ENCODE assay signal across 28 cellular contexts in genomic region chr21:32320059-32320458, GRCh38. TPM values are rescaled to one million over a fixed set of nuclear protein-coding genes. Genes with fewer than 3 reads are reported as not detected.
A peak's percentile ranks its signal among the peaks of the same experiment; 100 is the strongest.
DNase-seq lines count a peak whose midpoint lies in the region; ATAC-seq and TF ChIP-seq lines count a peak whose summit lies in the region.
"Had no signal": no experiment of that assay in that cellular context is flagged by ENCODE, and none has a peak within 500 bp of the region (broad histone marks: within the 10 kb centered on the region; RNA-seq: fewer than 3 reads in every experiment).

No MANE protein-coding gene starts in this region.

- H3K4me3 ChIP-seq in endodermal cell (ENCODE audit: low read length) = no peak overlapping the region
- H3K4me3 ChIP-seq: BLaER1, GM23248 had no signal

- TF ChIP-seq CTCF in endodermal cell (conservative IDR thresholded peaks at IDR 0.05) (no peak), progenitor cell of endocrine pancreas (IDR thresholded peaks at IDR 0.05; ENCODE audit: unreplicated experiment) (no peak)

- peaks cover 97% of the 10 kb centered on the region for H3K36me3 Mint-ChIP-seq in activated T-cell treated with anti-CD3 and anti-CD28 coated beads, Interleukin-2, amount 50 U/mL, for 24 hours (ENCODE audit: low read depth)
- peaks cover 7% of the 10 kb centered on the region for H3K36me3 Mint-ChIP-seq in T-helper 17 cell (ENCODE audit: low read depth)
- H3K36me3 Mint-ChIP-seq in endodermal cell (ENCODE audit: low read depth) = peaks cover 77% of the 10 kb centered on the region
- peaks cover 12% of the 10 kb centered on the region for H3K36me3 Mint-ChIP-seq in progenitor cell of endocrine pancreas (ENCODE audit: insufficient read depth)
- H3K36me3 Mint-ChIP-seq in activated naive CD8-positive, alpha-beta T cell treated with anti-CD3 and anti-CD28 coated beads for 36 hours = peaks cover 15% of the 10 kb centered on the region

- no peaks in the 10 kb centered on the region for H3K27me3 ChIP-seq in endodermal cell (ENCODE audit: control insufficient read depth, insufficient read depth, low read length, poor library complexity, severe bottlenecking)
- H3K27me3 ChIP-seq: BLaER1 had no signal

- H3K9me3 ChIP-seq in T-helper 17 cell (ENCODE audit: control insufficient read depth, low read length, poor library complexity, severe bottlenecking) (no peaks in the 10 kb centered on the region), endodermal cell (ENCODE audit: control insufficient read depth, low read length) (no peaks in the 10 kb centered on the region)
- H3K9me3 ChIP-seq: BLaER1 had no signal

- no peak overlapping the region for H3K4me3 Mint-ChIP-seq in activated T-cell treated with anti-CD3 and anti-CD28 coated beads, Interleukin-2, amount 50 U/mL, for 24 hours
- H3K4me3 Mint-ChIP-seq in T-helper 17 cell = no peak overlapping the region
- no peak overlapping the region for H3K4me3 Mint-ChIP-seq in endodermal cell
- no peak overlapping the region for H3K4me3 Mint-ChIP-seq in progenitor cell of endocrine pancreas (ENCODE audit: low read depth)
- H3K4me3 Mint-ChIP-seq in activated naive CD8-positive, alpha-beta T cell treated with anti-CD3 and anti-CD28 coated beads for 36 hours = no peak overlapping the region
- H3K4me3 Mint-ChIP-seq: CD4-positive, CD25-positive, alpha-beta regulatory T cell had no signal

- peaks cover 11% of the 10 kb centered on the region for H3K4me1 ChIP-seq in endodermal cell (ENCODE audit: control insufficient read depth, insufficient read depth, low read length)
- H3K4me1 ChIP-seq: BLaER1 had no signal

- no peak for ATAC-seq in T-helper 17 cell
- ATAC-seq: Panc1 had no signal

- WGBS in endodermal cell (ENCODE audit: insufficient coverage in 1 of 2, insufficient read length in 1 of 2), 2 experiments = 83 to 94% methylated on average over 6 of the region's 6 CpGs

- no peaks in the 10 kb centered on the region for H3K9me3 Mint-ChIP-seq in activated T-cell treated with anti-CD3 and anti-CD28 coated beads, Interleukin-2, amount 50 U/mL, for 24 hours
- no peaks in the 10 kb centered on the region for H3K9me3 Mint-ChIP-seq in endodermal cell
- no peaks in the 10 kb centered on the region for H3K9me3 Mint-ChIP-seq in progenitor cell of endocrine pancreas (ENCODE audit: low read depth)
- H3K9me3 Mint-ChIP-seq in activated naive CD8-positive, alpha-beta T cell treated with anti-CD3 and anti-CD28 coated beads for 36 hours = no peaks in the 10 kb centered on the region
- H3K9me3 Mint-ChIP-seq: CD4-positive, CD25-positive, alpha-beta regulatory T cell had no signal

- peaks cover 71% of the 10 kb centered on the region for H3K36me3 ChIP-seq in endodermal cell (ENCODE audit: control insufficient read depth, insufficient read depth, low read length)

- DNase-seq in activated T-cell treated with anti-CD3 and anti-CD28 coated beads, Interleukin-2, amount 50 U/mL, for 24 hours = peak; percentile 25
- no peak for DNase-seq in activated T-cell treated with anti-CD3 and anti-CD28 coated beads, Interleukin-2, amount 50 U/mL, for 1 hour
- DNase-seq in T-helper 17 cell (no peak), endodermal cell (no peak), progenitor cell of endocrine pancreas (ENCODE audit: low spot score, unreplicated experiment) (no peak), SIG-M5 treated with dmso at 0.1 percent for 504 hours (lab: John Stamatoyannopoulos, UW; ENCODE audit: unreplicated experiment) (no peak)
- DNase-seq in activated naive CD8-positive, alpha-beta T cell treated with anti-CD3 and anti-CD28 coated beads for 36 hours = no peak
- DNase-seq: CD4-positive, CD25-positive, alpha-beta regulatory T cell; DMS53; GM23248; H7; NCI-H1048; NCI-H1436; NCI-H187; NCI-H2081 treated with DMSO at 0.1 percent for 48 hours; NCI-H2171; NCI-H226; NCI-H510A; NCI-H69; SHP77 had no signal

- H3K27ac Mint-ChIP-seq in activated T-cell treated with anti-CD3 and anti-CD28 coated beads, Interleukin-2, amount 50 U/mL, for 24 hours = peak overlapping the region; percentile 10
- H3K27ac Mint-ChIP-seq in T-helper 17 cell (peak overlapping the region; percentile 27), endodermal cell (peak overlapping the region; percentile 26), progenitor cell of endocrine pancreas (peak overlapping the region; percentile 59)
- H3K27ac Mint-ChIP-seq in activated naive CD8-positive, alpha-beta T cell treated with anti-CD3 and anti-CD28 coated beads for 36 hours = no peak overlapping the region
- H3K27ac Mint-ChIP-seq: CD4-positive, CD25-positive, alpha-beta regulatory T cell had no signal

- H3K9ac ChIP-seq in endodermal cell (ENCODE audit: extremely low read depth, low read length, poor library complexity, severe bottlenecking) = no peak overlapping the region
- H3K9ac ChIP-seq: BLaER1, GM23248 had no signal

- H3K4me1 Mint-ChIP-seq in activated T-cell treated with anti-CD3 and anti-CD28 coated beads, Interleukin-2, amount 50 U/mL, for 24 hours (ENCODE audit: low read depth) = no peaks in the 10 kb centered on the region
- H3K4me1 Mint-ChIP-seq in T-helper 17 cell = no peaks in the 10 kb centered on the region
- H3K4me1 Mint-ChIP-seq in endodermal cell = peaks cover 13% of the 10 kb centered on the region
- no peaks in the 10 kb centered on the region for H3K4me1 Mint-ChIP-seq in progenitor cell of endocrine pancreas (ENCODE audit: low read depth)
- no peaks in the 10 kb centered on the region for H3K4me1 Mint-ChIP-seq in activated naive CD8-positive, alpha-beta T cell treated with anti-CD3 and anti-CD28 coated beads for 36 hours
- H3K4me1 Mint-ChIP-seq: CD4-positive, CD25-positive, alpha-beta regulatory T cell had no signal

- peak overlapping the region; percentile 50 for H3K27ac ChIP-seq in endodermal cell (ENCODE audit: low read depth, low read length)
- H3K27ac ChIP-seq: BLaER1, GM23248, RWPE1 had no signal

- H3K27me3 Mint-ChIP-seq in activated T-cell treated with anti-CD3 and anti-CD28 coated beads, Interleukin-2, amount 50 U/mL, for 24 hours = no peaks in the 10 kb centered on the region
- H3K27me3 Mint-ChIP-seq in T-helper 17 cell = no peaks in the 10 kb centered on the region
- no peaks in the 10 kb centered on the region for H3K27me3 Mint-ChIP-seq in endodermal cell (ENCODE audit: insufficient read depth)
- no peaks in the 10 kb centered on the region for H3K27me3 Mint-ChIP-seq in progenitor cell of endocrine pancreas
- H3K27me3 Mint-ChIP-seq in activated naive CD8-positive, alpha-beta T cell treated with anti-CD3 and anti-CD28 coated beads for 36 hours = no peaks in the 10 kb centered on the region
- H3K27me3 Mint-ChIP-seq: CD4-positive, CD25-positive, alpha-beta regulatory T cell had no signal

RNA-seq across cellular contexts. Expression of gene MRAP, which starts 21.4 kb away (rescaled TPM):
- total RNA-seq in T-helper 17 cell (not detected), endodermal cell (not detected), progenitor cell of endocrine pancreas (0.89 and 1.2 TPM in 2 replicates)
- not detected for polyA plus RNA-seq in endodermal cell (2013, experiment 1 of 2)
- polyA plus RNA-seq in endodermal cell (2013, experiment 2 of 2) = not detected
- not detected for total RNA-seq in activated naive CD8-positive, alpha-beta T cell treated with anti-CD3 and anti-CD28 coated beads for 36 hours
- total RNA-seq: CD4-positive, CD25-positive, alpha-beta regulatory T cell; Daoy; G401; GM23248; H7; HT-29; OCI-LY7 had no signal
- polyA plus RNA-seq: AG04450; CD4-positive, CD25-positive, alpha-beta regulatory T cell; GM23248 had no signal

RNA-seq across cellular contexts. Expression of gene MIS18A, which starts 41.2 kb away (rescaled TPM):
- 1 to 10 TPM; 2.8 TPM for total RNA-seq in T-helper 17 cell
- 10 to 100 TPM; 46.4 to 48.3 TPM for total RNA-seq in endodermal cell
- polyA plus RNA-seq in endodermal cell (2013, experiment 1 of 2) = 43.2 TPM
- 39.6 TPM for polyA plus RNA-seq in endodermal cell (2013, experiment 2 of 2)
- total RNA-seq in progenitor cell of endocrine pancreas = 22.3 and 23.6 TPM in 2 replicates
- total RNA-seq in activated naive CD8-positive, alpha-beta T cell treated with anti-CD3 and anti-CD28 coated beads for 36 hours = 10 to 100 TPM; 36.3 to 38.5 TPM
